In the genomic region with DNA sequence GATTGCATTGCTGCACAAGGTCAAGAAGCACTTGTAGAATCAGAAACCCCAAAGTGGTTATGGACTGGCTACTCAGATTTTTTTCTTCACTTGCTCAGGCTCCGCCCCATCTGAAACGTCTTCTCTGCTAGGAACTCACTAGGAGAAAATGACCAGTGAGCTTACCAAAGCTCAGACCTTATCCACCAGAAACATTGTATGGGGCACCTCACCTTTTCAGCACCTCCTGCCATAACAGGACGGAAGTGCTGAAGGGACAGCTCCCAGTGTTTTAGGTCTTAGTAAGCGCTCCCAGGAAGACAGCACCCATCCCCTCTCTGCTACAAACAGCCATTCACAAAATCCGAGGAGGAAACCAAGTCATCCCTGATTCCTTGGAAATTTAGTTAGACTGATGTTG, we compare ENCODE assay signal across 14 cellular contexts. TPM values are rescaled to one million over a fixed set of nuclear protein-coding genes. Genes with fewer than 3 reads are reported as not detected.
DNase-seq lines count a peak whose midpoint lies in the region; ATAC-seq and TF ChIP-seq lines count a peak whose summit lies in the region.
"Had no signal": no experiment of that assay in that cellular context is flagged by ENCODE, and none has a peak within 500 bp of the region (broad histone marks: within the 10 kb centered on the region; RNA-seq: fewer than 3 reads in every experiment).

No MANE protein-coding gene starts in this region.

- TF ChIP-seq CTCF in MM.1S (IDR thresholded peaks at IDR 0.05; ENCODE audit: low read length) (no peak), dorsolateral prefrontal cortex (IDR thresholded peaks at IDR 0.05 in 54 of 56, conservative IDR thresholded peaks at IDR 0.05 in 2 of 56; ENCODE audit: low read depth in 1 of 56, partially characterized antibody in 56 of 56) (no peak), nephron progenitor cell (IDR thresholded peaks at IDR 0.05) (no peak), RWPE1 (conservative IDR thresholded peaks at IDR 0.05; ENCODE audit: low read depth) (no peak)

- no peaks in the 10 kb centered on the region for H3K9me2 ChIP-seq in MM.1S (replicated peaks; ENCODE audit: insufficient read depth, low read length)

- no peaks in the 10 kb centered on the region for H3K4me1 ChIP-seq in MM.1S (ENCODE audit: low read length)

- DNase-seq in G401 (ENCODE audit: low spot score): peak; percentile 84
- peak; percentile 36 for DNase-seq in MM.1S
- DNase-seq in dorsolateral prefrontal cortex: peak in 1 of 10 donors; percentile 52
- DNase-seq in nephron progenitor cell: peak; percentile 63
- no peak for DNase-seq in DMS79 treated with DMSO at 0.1 percent for 48 hours (lab: John Stamatoyannopoulos, UW)
- DNase-seq in NCI-H187 treated with DMSO at 0.1 percent for 48 hours (lab: John Stamatoyannopoulos, UW): no peak
- DNase-seq in RWPE1 (ENCODE audit: low spot score): no peak
- DNase-seq: DMS153, NCI-H1092 treated with DMSO at 0.1 percent for 48 hours, sigmoid colon had no signal

- intact Hi-C loops in dorsolateral prefrontal cortex (cut with DNase I): loop anchor here in 1 of 2 donors (5.0 kb wide), 2 partner anchors 299 to 1561 kb away; partner anchors contain the start of gene GABRB2

- POLR2A ChIA-PET in RWPE1 (lab: Yijun Ruan, JAX; ENCODE audit: low non-redundant PET): no interaction called here

- peak overlapping the region; percentile 78 for H3K4me3 Mint-ChIP-seq in nephron progenitor cell
- H3K4me3 Mint-ChIP-seq: activated T-helper 1 cell treated with anti-CD3 and anti-CD28 coated beads, Interleukin-12 subunit alpha, Interleukin-12 subunit beta, Interleukin-2, Interleukin-4 antibody, amounts not matched to agents 30 ng/mL and 10 ng/mL and 1 ng/mL, durations not matched to agents 14 hours and 24 hours and 36 hours; mesothelial cell of epicardium had no signal

- H3K36me3 Mint-ChIP-seq in nephron progenitor cell (ENCODE audit: low read depth): no peaks in the 10 kb centered on the region
- H3K36me3 Mint-ChIP-seq: mesothelial cell of epicardium had no signal

- no peak overlapping the region for H3K27ac Mint-ChIP-seq in nephron progenitor cell
- H3K27ac Mint-ChIP-seq: activated T-helper 1 cell treated with anti-CD3 and anti-CD28 coated beads, Interleukin-12 subunit alpha, Interleukin-12 subunit beta, Interleukin-2, Interleukin-4 antibody, amounts not matched to agents 30 ng/mL and 10 ng/mL and 1 ng/mL, durations not matched to agents 14 hours and 24 hours and 36 hours; mesothelial cell of epicardium had no signal

- no peaks in the 10 kb centered on the region for H3K36me3 ChIP-seq in MM.1S (replicated peaks; ENCODE audit: insufficient read depth, low read length)
- H3K36me3 ChIP-seq: sigmoid colon had no signal

- H3K9ac ChIP-seq in MM.1S (ENCODE audit: low read length): no peak overlapping the region

- H3K27me3 ChIP-seq in MM.1S (replicated peaks; ENCODE audit: insufficient read depth, low read length): no peaks in the 10 kb centered on the region
- H3K27me3 ChIP-seq in dorsolateral prefrontal cortex: peaks cover 0 to 35% (median 5%) of the 10 kb centered on the region in 45 donors

- H3K9me3 ChIP-seq in MM.1S (replicated peaks; ENCODE audit: insufficient read depth, low read length): no peaks in the 10 kb centered on the region
- H3K9me3 ChIP-seq: sigmoid colon had no signal

- H2AFZ ChIP-seq in MM.1S (ENCODE audit: low read length): no peak overlapping the region

- CTCF ChIA-PET in RWPE1 (lab: Yijun Ruan, JAX): no interaction called here

- in situ Hi-C loops in G401 (cut with HindIII; ENCODE audit: low sequenced_read_pairs): no loop called here

- no peaks in the 10 kb centered on the region for H3F3A ChIP-seq in MM.1S (ENCODE audit: insufficient read depth, low read length)

- no peak overlapping the region for H3K4me2 ChIP-seq in MM.1S (ENCODE audit: low read depth, low read length)

- H3K4me1 Mint-ChIP-seq in nephron progenitor cell: peaks cover 22% of the 10 kb centered on the region

- H3K4me3 ChIP-seq in MM.1S (ENCODE audit: low read length): no peak overlapping the region
- H3K4me3 ChIP-seq in dorsolateral prefrontal cortex: peak overlapping the region in 57 of 59 donors; percentile 33 to 73 (median 53)
- H3K4me3 ChIP-seq: sigmoid colon had no signal

- H3K27me3 Mint-ChIP-seq in nephron progenitor cell (ENCODE audit: low read depth, poor library complexity): peaks cover 32% of the 10 kb centered on the region

- H3K9me3 Mint-ChIP-seq in nephron progenitor cell: no peaks in the 10 kb centered on the region
- H3K9me3 Mint-ChIP-seq: activated T-helper 1 cell treated with anti-CD3 and anti-CD28 coated beads, Interleukin-12 subunit alpha, Interleukin-12 subunit beta, Interleukin-2, Interleukin-4 antibody, amounts not matched to agents 30 ng/mL and 10 ng/mL and 1 ng/mL, durations not matched to agents 14 hours and 24 hours and 36 hours; mesothelial cell of epicardium had no signal

- H4K20me1 ChIP-seq in MM.1S (ENCODE audit: insufficient read depth, low read length): no peaks in the 10 kb centered on the region

- no peak for ATAC-seq in GM21529 (IDR thresholded peaks at IDR 0.05; ENCODE audit: unreplicated experiment)

- no peak overlapping the region for H3K27ac ChIP-seq in MM.1S (ENCODE audit: low read length)
- H3K27ac ChIP-seq in dorsolateral prefrontal cortex: peak overlapping the region in 49 of 59 donors; percentile 11 to 90 (median 75)
- H3K27ac ChIP-seq in RWPE1: no peak overlapping the region
- H3K27ac ChIP-seq: sigmoid colon had no signal

- H3K79me2 ChIP-seq in MM.1S (ENCODE audit: low read length): no peaks in the 10 kb centered on the region

RNA-seq across cellular contexts. Expression of gene GABRA1, which starts 1.2 kb away (rescaled TPM):
- total RNA-seq in G401 (2014; rRNA removed; shearing (Covaris generic)): not detected in 2 replicates
- 100 to 1,000 TPM in 115 of 120 experiments, 10 to 100 TPM in 5; 51.4 to 376 (median 219) TPM for total RNA-seq in dorsolateral prefrontal cortex
- total RNA-seq: activated T-helper 1 cell treated with anti-CD3 and anti-CD28 coated beads, Interleukin-12 subunit alpha, Interleukin-12 subunit beta, Interleukin-2, Interleukin-4 antibody, amounts not matched to agents 30 ng/mL and 10 ng/mL and 1 ng/mL, durations not matched to agents 14 hours and 24 hours and 36 hours; chondrocyte; mesothelial cell of epicardium; sigmoid colon had no signal

Comparison
In these comparisons a context has a peak if more than half of its experiments do, and no peak if none do; other contexts are left out.
1. DNase-seq: peak in G401 (single experiment), MM.1S (single experiment) and nephron progenitor cell (single experiment); none in DMS79 treated with DMSO at 0.1 percent for 48 hours (single experiment), NCI-H187 treated with DMSO at 0.1 percent for 48 hours (single experiment) and RWPE1 (single experiment).
2. H3K27ac ChIP-seq: peak in dorsolateral prefrontal cortex (49 of 59); none in MM.1S (single experiment) and RWPE1 (single experiment).
3. RNA of gene GABRA1, which starts 1.2 kb away (total RNA-seq): 51.4 to 376 TPM in dorsolateral prefrontal cortex; not detected in G401; every median in the first group is over 10 times any median in the second.